30 cellular contexts compared by ENCODE assay signal in genomic region chr22:48102581-48102980, GRCh38.
"Had no signal": no experiment of that assay in that cellular context is flagged by ENCODE, and none has a peak within 500 bp of the region (broad histone marks: within the 10 kb centered on the region; RNA-seq: fewer than 3 reads in every experiment).

No MANE protein-coding gene starts in this region.

- H3K27ac ChIP-seq: body of pancreas, breast epithelium, WERI-Rb-1 had no signal

- FAIRE-seq: astrocyte had no signal

- DNase-seq: activated CD4-positive, alpha-beta T cell treated with anti-CD3 and anti-CD28 coated beads for 1 hour; activated CD4-positive, alpha-beta T cell treated with anti-CD3 and anti-CD28 coated beads, Interleukin-2, amount 10 ng/mL, durations not matched to agents 24 days and 14 days; activated CD4-positive, alpha-beta T cell treated with anti-CD3 and anti-CD28 coated beads, Interleukin-2, amount 50 U/mL, for 48 hours; activated CD4-positive, CD25-positive, alpha-beta regulatory T cell; activated CD8-positive, alpha-beta memory T cell treated with anti-CD3 and anti-CD28 coated beads, Interleukin-2, amount 50 U/mL, for 4 hours; activated CD8-positive, alpha-beta T cell treated with anti-CD3 and anti-CD28 coated beads, Interleukin-2, amount 10 ng/mL, durations not matched to agents 7 days and 5 days; activated gamma-delta T cell; activated naive CD4-positive, alpha-beta T cell treated with Interleukin-2 at 50 U/mL for 16 hours; activated naive CD8-positive, alpha-beta T cell treated with anti-CD3 and anti-CD28 coated beads, Interleukin-2, amount 10 ng/mL, durations not matched to agents 7 days and 5 days; body of pancreas; Kasumi-1; KBM-7; MM.1S; NCI-H1092; NCI-H1417; NCI-H146; NCI-H187; NCI-H2029 treated with DMSO at 0.1 percent for 48 hours; NCI-H2107; NCI-H2171; NCI-H510A; NCI-H526; NCI-H748 treated with DMSO at 0.1 percent for 48 hours; NK-92 treated with Interleukin-12 subunit alpha and Interleukin-12 subunit beta, amount 100 ng/mL, for 24 hours; OCI-M1; Right ventricle myocardium superior; T1000; WERI-Rb-1 had no signal

- H3K9me3 ChIP-seq: body of pancreas, breast epithelium had no signal

- H3K4me1 ChIP-seq: body of pancreas, breast epithelium had no signal

- H3K4me3 ChIP-seq: body of pancreas, breast epithelium had no signal

- H3K36me3 ChIP-seq: breast epithelium, WERI-Rb-1 had no signal

- ATAC-seq: activated CD8-positive, alpha-beta T cell treated with anti-CD3 and anti-CD28 coated beads, Interleukin-2, amount 10 ng/mL, durations not matched to agents 7 days and 5 days; body of pancreas had no signal

- H3K27me3 ChIP-seq: body of pancreas had no signal
